25 cellular contexts compared by ENCODE assay signal in the genomic region with DNA sequence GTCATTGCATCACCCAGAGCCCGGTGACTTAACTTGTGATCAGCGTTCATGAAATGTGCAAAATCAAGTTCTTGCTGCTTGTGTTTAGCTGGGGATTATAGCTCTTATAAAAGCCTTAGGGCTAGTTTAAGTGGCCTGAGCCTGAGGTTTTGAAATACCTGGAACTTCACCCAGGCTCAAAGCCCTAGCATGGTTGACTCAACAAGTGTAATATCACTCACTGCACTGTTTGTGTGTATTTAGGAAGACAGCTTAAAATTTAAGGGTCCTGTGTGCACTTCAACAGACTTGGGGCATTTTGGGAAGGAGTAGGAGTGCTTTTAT.
DNase-seq lines count a peak whose midpoint lies in the region; ATAC-seq, FAIRE-seq and TF ChIP-seq lines count a peak whose summit lies in the region.
"Had no signal": no experiment of that assay in that cellular context is flagged by ENCODE, and none has a peak within 500 bp of the region (broad histone marks: within the 10 kb centered on the region; RNA-seq: fewer than 3 reads in every experiment).

No MANE protein-coding gene starts in this region.

- H3K9me3 ChIP-seq in HepG2 (ENCODE audit: low read length) (no peaks in the 10 kb centered on the region), right lobe of liver (no peaks in the 10 kb centered on the region), mammary epithelial cell (replicated peaks; ENCODE audit: insufficient read depth, low read length) (no peaks in the 10 kb centered on the region), lower lobe of right lung (no peaks in the 10 kb centered on the region), left ventricle myocardium inferior (replicated peaks) (peaks cover 24% of the 10 kb centered on the region)
- H3K9me3 ChIP-seq: transverse colon had no signal

- H3K27ac ChIP-seq in HepG2 (ENCODE audit: extremely low read length, insufficient read depth, low read length) (no peak overlapping the region), right lobe of liver (no peak overlapping the region), mammary epithelial cell (ENCODE audit: insufficient read depth, low read depth, low read length) (no peak overlapping the region), lower lobe of right lung (no peak overlapping the region), left ventricle myocardium inferior (replicated peaks) (no peak overlapping the region)
- H3K27ac ChIP-seq: esophagus muscularis mucosa had no signal

- no peak for DNase-seq in HepG2 (ENCODE audit: low spot score)
- no peak for DNase-seq in right lobe of liver
- peak; percentile 89 for DNase-seq in mammary epithelial cell
- no peak for DNase-seq in lower lobe of right lung
- DNase-seq in SHP77 treated with DMSO at 0.1 percent for 48 hours (lab: John Stamatoyannopoulos, UW): no peak
- DNase-seq in left ventricle myocardium inferior: no peak
- DNase-seq: activated CD4-positive, CD25-positive, alpha-beta regulatory T cell treated with anti-CD3 and anti-CD28 coated beads, Interleukin-2, amount 50 U/mL, for 72 hours; activated CD8-positive, alpha-beta T cell treated with anti-CD3 and anti-CD28 coated beads, Interleukin-2, amount 10 ng/mL, durations not matched to agents 7 days and 5 days; activated gamma-delta T cell treated with Interleukin-2 at 50 U/mL for 16 hours; activated naive CD8-positive, alpha-beta T cell treated with anti-CD3 and anti-CD28 coated beads, Interleukin-2, amount 50 U/mL, for 24 hours; DMS79 treated with DMSO at 0.1 percent for 48 hours; effector CD8-positive, alpha-beta T cell; HCEC 1CT; IMR-90; MG63; NCI-H1417 treated with DMSO at 0.1 percent for 48 hours; NCI-H446 treated with DMSO at 0.1 percent for 48 hours; posterior cingulate gyrus; SHP77; stimulated activated naive CD8-positive, alpha-beta T cell treated with anti-CD3 and anti-CD28 coated beads, Interleukin-15, amount 100 ng/mL, for 72 hours had no signal

- H4K20me1 ChIP-seq in HepG2 (ENCODE audit: insufficient read depth, low read length) (no peaks in the 10 kb centered on the region), mammary epithelial cell (ENCODE audit: insufficient read depth, low read length) (no peaks in the 10 kb centered on the region)

- 62% methylated on average over 2 of the region's 2 CpGs for WGBS in HepG2 (ENCODE audit: low lambda C conversion rate)
- 89% methylated on average over 2 of the region's 2 CpGs for WGBS in right lobe of liver (ENCODE audit: insufficient coverage, low coverage, low lambda C conversion rate, missing lambda C conversion rate)
- WGBS in mammary epithelial cell (ENCODE audit: low coverage, missing lambda C conversion rate): 0% methylated on average over 2 of the region's 2 CpGs

- in situ Hi-C loops in HepG2 (cut with HindIII; ENCODE audit: extremely low pct_ligation_motif_present, low pct_unique_long_range_greater_than_20kb) (no loop called here), mammary epithelial cell (cut with MboI; ENCODE audit: low sequenced_read_pairs in 2 of 2) (no loop called here)

- ATAC-seq in HepG2 (no peak), right lobe of liver (no peak), lower lobe of right lung (peak; percentile 89 to 90), GM21423 (IDR thresholded peaks at IDR 0.05; ENCODE audit: unreplicated experiment) (no peak), HG02973 (IDR thresholded peaks at IDR 0.05; ENCODE audit: unreplicated experiment) (no peak)
- ATAC-seq: activated CD8-positive, alpha-beta T cell treated with anti-CD3 and anti-CD28 coated beads, Interleukin-2, amount 10 ng/mL, durations not matched to agents 7 days and 5 days; activated naive CD8-positive, alpha-beta T cell treated with anti-CD3 and anti-CD28 coated beads, Interleukin-2, amount 50 U/mL, for 24 hours; stimulated activated naive CD8-positive, alpha-beta T cell treated with anti-CD3 and anti-CD28 coated beads, Interleukin-15, amount 100 ng/mL, for 72 hours had no signal

- POLR2A ChIA-PET in HepG2 (lab: Yijun Ruan, JAX): no interaction called here

- H3K27me3 ChIP-seq in HepG2 (ENCODE audit: control insufficient read depth in 1 of 2, insufficient read depth in 2 of 2, low read length in 2 of 2): no peaks in the 10 kb centered on the region
- no peaks in the 10 kb centered on the region for H3K27me3 ChIP-seq in right lobe of liver
- no peaks in the 10 kb centered on the region for H3K27me3 ChIP-seq in mammary epithelial cell (ENCODE audit: insufficient read depth, low read length)
- H3K27me3 ChIP-seq in lower lobe of right lung (ENCODE audit: low read depth): no peaks in the 10 kb centered on the region
- no peaks in the 10 kb centered on the region for H3K27me3 ChIP-seq in left ventricle myocardium inferior (ENCODE audit: low read depth)
- H3K27me3 ChIP-seq: esophagus muscularis mucosa, MG63, transverse colon had no signal

- H3K79me2 ChIP-seq in HepG2 (ENCODE audit: insufficient read depth, low read length) (no peaks in the 10 kb centered on the region), mammary epithelial cell (ENCODE audit: insufficient read depth, low read length) (no peaks in the 10 kb centered on the region)

- TF ChIP-seq EP300 in HepG2 (IDR thresholded peaks at IDR 0.05; ENCODE audit: low read depth in 2 of 2, low read length in 2 of 2) (no peak), HepG2 (CRISPR knock-in tag; IDR thresholded peaks at IDR 0.05; ENCODE audit: borderline replicate concordance) (no peak)

- FAIRE-seq in HepG2 (lab: Jason Lieb, UNC): no peak
- FAIRE-seq: frontal cortex had no signal

- dilution Hi-C loops in mammary epithelial cell (cut with HindIII; ENCODE audit: low sequenced_read_pairs): no loop called here

- no peak overlapping the region for H3K4me3 ChIP-seq in HepG2 (replicated peaks in 1 of 3; ENCODE audit: insufficient read depth in 1 of 3, low read depth in 2 of 3, low read length in 3 of 3)
- H3K4me3 ChIP-seq in right lobe of liver: no peak overlapping the region
- no peak overlapping the region for H3K4me3 ChIP-seq in mammary epithelial cell (replicated peaks in 1 of 3; ENCODE audit: insufficient read depth in 1 of 3, low read depth in 2 of 3, low read length in 3 of 3)
- no peak overlapping the region for H3K4me3 ChIP-seq in lower lobe of right lung
- H3K4me3 ChIP-seq in left ventricle myocardium inferior: no peak overlapping the region
- H3K4me3 ChIP-seq: esophagus muscularis mucosa, MG63, transverse colon had no signal

- CTCF ChIA-PET in HepG2 (lab: Yijun Ruan, JAX; ENCODE audit: low intra/inter-chr PET ratio, low total read pairs): no interaction called here
- CTCF ChIA-PET in mammary epithelial cell (lab: Charles Lee; ENCODE audit: low non-redundant PET): no interaction called here

- H2AFZ ChIP-seq in HepG2 (ENCODE audit: low read length): no peak overlapping the region
- H2AFZ ChIP-seq in mammary epithelial cell (ENCODE audit: low read depth, low read length): no peak overlapping the region

- no peak overlapping the region for H3K4me2 ChIP-seq in HepG2 (ENCODE audit: low read depth, low read length)
- H3K4me2 ChIP-seq in mammary epithelial cell (ENCODE audit: insufficient read depth, low read depth, low read length): peak overlapping the region; percentile 21

- intact Hi-C loops in HepG2 (cut with micrococcal nuclease; ENCODE audit: unreplicated experiment) (no loop called here), right lobe of liver (cut with DNase I) (no loop called here), mammary epithelial cell (cut with micrococcal nuclease) (loop anchor here (5.0 kb wide), 2 partner anchors 48 to 492 kb away; partner anchors contain the start of gene GATA3), lower lobe of right lung (cut with DNase I) (no loop called here), left ventricle myocardium inferior (cut with micrococcal nuclease) (no loop called here)

- H3K9ac ChIP-seq in HepG2 (ENCODE audit: insufficient read depth, low read depth, low read length): no peak overlapping the region
- H3K9ac ChIP-seq in mammary epithelial cell (ENCODE audit: insufficient read depth, low read length): no peak overlapping the region

- TF ChIP-seq RAD21 in HepG2 (CRISPR knock-in tag; IDR thresholded peaks at IDR 0.05): no peak

- BruUV-seq in HepG2 (replicated peaks; lab: Mats Ljungman, UMichigan) (no TSS peak), mammary epithelial cell (replicated peaks; lab: Mats Ljungman, UMichigan) (no TSS peak)

- H3K4me1 ChIP-seq in HepG2 (ENCODE audit: insufficient read depth, low read length) (no peaks in the 10 kb centered on the region), right lobe of liver (no peaks in the 10 kb centered on the region), mammary epithelial cell (ENCODE audit: insufficient read depth, low read length) (peaks cover 17% of the 10 kb centered on the region), lower lobe of right lung (peaks cover 4% of the 10 kb centered on the region), left ventricle myocardium inferior (no peaks in the 10 kb centered on the region)
- H3K4me1 ChIP-seq: esophagus muscularis mucosa had no signal

- TF ChIP-seq POLR2A in HepG2 (IDR thresholded peaks at IDR 0.05; ENCODE audit: insufficient read depth in 1 of 2, low read depth in 2 of 2, low read length in 2 of 2): no peak
- TF ChIP-seq POLR2A in right lobe of liver (IDR thresholded peaks at IDR 0.05): no peak

- no peaks in the 10 kb centered on the region for H3K36me3 ChIP-seq in HepG2 (replicated peaks in 1 of 2; ENCODE audit: control insufficient read depth in 1 of 2, insufficient read depth in 2 of 2, low read length in 2 of 2)
- no peaks in the 10 kb centered on the region for H3K36me3 ChIP-seq in right lobe of liver
- H3K36me3 ChIP-seq in mammary epithelial cell (ENCODE audit: insufficient read depth, low read length): no peaks in the 10 kb centered on the region
- no peaks in the 10 kb centered on the region for H3K36me3 ChIP-seq in lower lobe of right lung
- H3K36me3 ChIP-seq in left ventricle myocardium inferior: no peaks in the 10 kb centered on the region
- H3K36me3 ChIP-seq: esophagus muscularis mucosa, MG63, transverse colon had no signal

- TF ChIP-seq CTCF in HepG2 (CRISPR knock-in tag; IDR thresholded peaks at IDR 0.05): no peak
- TF ChIP-seq CTCF in right lobe of liver (IDR thresholded peaks at IDR 0.05): no peak
- TF ChIP-seq CTCF in mammary epithelial cell (conservative IDR thresholded peaks at IDR 0.05 in 1 of 2, IDR thresholded peaks at IDR 0.05 in 1 of 2; ENCODE audit: extremely low read depth in 1 of 2, insufficient read depth in 1 of 2, low read depth in 1 of 2, low read length in 2 of 2): no peak
- TF ChIP-seq CTCF in lower lobe of right lung (IDR thresholded peaks at IDR 0.05): no peak
- TF ChIP-seq CTCF in left ventricle myocardium inferior (IDR thresholded peaks at IDR 0.05; ENCODE audit: borderline replicate concordance): no peak

TF ChIP-seq in HepG2, 621 proteins besides CTCF, POLR2A, EP300 and RAD21 (continues in another document):
- TF ChIP-seq CEBPB (IDR thresholded peaks at IDR 0.05; ENCODE audit: borderline replicate concordance, low read depth, low read length): 0 out of 2 replicates have a peak, but pooled peaks have one; percentile 2

Comparison
In these comparisons a context has a peak if more than half of its experiments do, and no peak if none do; other contexts are left out.
1. ATAC-seq: peak in lower lobe of right lung (2 of 2); none in HepG2 (single experiment), right lobe of liver (0 of 4), GM21423 (single experiment) and HG02973 (single experiment).